10 cellular contexts compared by ENCODE assay signal in the genomic region with DNA sequence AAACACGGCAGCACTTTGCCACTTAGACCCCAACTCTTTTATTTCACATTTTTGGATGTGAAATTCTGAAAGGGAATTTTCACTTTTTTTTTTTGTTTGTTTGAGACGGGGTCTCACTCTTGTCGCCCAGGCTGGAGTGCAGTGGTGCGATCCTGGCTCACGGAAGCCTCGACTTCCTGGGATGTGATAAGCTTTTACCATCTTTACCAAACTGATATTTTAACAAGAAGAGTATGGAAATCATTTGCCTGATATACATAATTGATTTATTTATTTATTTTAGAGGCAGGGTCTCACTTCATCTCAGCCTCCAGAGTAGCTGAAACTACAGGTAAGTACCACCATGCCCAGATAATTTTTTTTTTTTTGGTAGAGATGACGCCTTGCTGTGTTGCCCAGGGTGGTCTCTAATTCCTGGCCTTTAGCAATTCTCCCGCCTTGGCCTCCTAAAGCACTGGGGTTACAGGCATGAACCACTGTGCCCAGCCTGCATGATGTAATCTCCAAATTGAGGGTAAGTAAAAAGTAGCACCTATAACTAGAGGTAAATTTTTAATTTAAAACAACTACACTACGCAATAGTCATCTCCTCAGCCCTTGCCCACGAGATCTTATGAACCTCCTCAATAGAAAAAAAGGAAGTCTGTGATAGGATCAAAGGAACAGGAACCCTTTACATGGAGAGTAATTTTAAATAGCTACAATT.
DNase-seq lines count a peak whose midpoint lies in the region; FAIRE-seq and TF ChIP-seq lines count a peak whose summit lies in the region.
"Had no signal": no experiment of that assay in that cellular context is flagged by ENCODE, and none has a peak within 500 bp of the region (broad histone marks: within the 10 kb centered on the region; RNA-seq: fewer than 3 reads in every experiment).

No MANE protein-coding gene starts in this region.

- POLR2A ChIA-PET in RWPE1 (lab: Yijun Ruan, JAX; ENCODE audit: low non-redundant PET) (no interaction called here), GM10248 (lab: Yijun Ruan, JAX) (interaction anchor here (1.0 kb wide), 1 partner anchor 27 kb away, joined by 3 read pairs; no protein-coding TSS in a partner anchor)

- DNase-seq in GM12892 (ENCODE audit: insufficient read length) (no peak), RWPE1 (ENCODE audit: low spot score) (no peak), epithelial cell of prostate (ENCODE audit: low read depth, low spot score) (no peak), hippocampal formation (lab: John Stamatoyannopoulos, UW) (no peak), NCI-H82 treated with DMSO at 0.1 percent for 48 hours (lab: John Stamatoyannopoulos, UW; ENCODE audit: unreplicated experiment) (no peak), GM10248 (ENCODE audit: extremely low spot score) (no peak)
- DNase-seq: GOT3; stimulated activated CD4-positive, alpha-beta T cell treated with anti-CD3 and anti-CD28 coated beads, Interleukin-4, amount 100 ng/mL, for 4 hours had no signal

- no peak overlapping the region for H3K4me3 ChIP-seq in skin epidermis

- peak overlapping the region; percentile 98 for H3K27ac ChIP-seq in RWPE1
- peak overlapping the region; percentile 100 for H3K27ac ChIP-seq in epithelial cell of prostate
- peak overlapping the region in 19 of 21 experiments; percentile 19 to 95 (median 85) for H3K27ac ChIP-seq in skin epidermis

- TF ChIP-seq POLR2A in GM12892 (IDR thresholded peaks at IDR 0.05; ENCODE audit: low read depth, low read length): 0 out of 2 replicates have a peak, but pooled peaks have one; percentile 13

- FAIRE-seq in GM12892 (lab: Jason Lieb, UNC): no peak
- FAIRE-seq: islet of Langerhans had no signal

- CTCF ChIA-PET in RWPE1 (lab: Yijun Ruan, JAX) (interaction anchor here (0.7 to 1.8 kb wide), 2 partner anchors 18 to 20 kb away, joined by 3 to 11 read pairs; no protein-coding TSS in a partner anchor), GM10248 (lab: Yijun Ruan, JAX) (interaction anchor here (1.0 to 2.4 kb wide), 10 partner anchors 8 to 125 kb away, joined by 3 to 11 read pairs (median 5); no protein-coding TSS in a partner anchor)

- TF ChIP-seq CTCF in RWPE1 (conservative IDR thresholded peaks at IDR 0.05; ENCODE audit: low read depth) (no peak), GM10248 (IDR thresholded peaks at IDR 0.05; ENCODE audit: control extremely low read depth, extremely low read depth, low read depth, missing control alignments) (no peak)
